In genomic region chr16:65223335-65223734, GRCh38 we compare ENCODE assay signal across 19 cellular contexts.
DNase-seq lines count a peak whose midpoint lies in the region; ATAC-seq, FAIRE-seq and TF ChIP-seq lines count a peak whose summit lies in the region.
"Had no signal": no experiment of that assay in that cellular context is flagged by ENCODE, and none has a peak within 500 bp of the region (broad histone marks: within the 10 kb centered on the region; RNA-seq: fewer than 3 reads in every experiment).

No MANE protein-coding gene starts in this region.

- H3K27ac ChIP-seq in SK-N-SH (ENCODE audit: low read depth in 2 of 2, low read length in 1 of 2) = no peak overlapping the region
- no peak overlapping the region for H3K27ac ChIP-seq in esophagus muscularis mucosa (replicated peaks in 1 of 4)
- H3K27ac ChIP-seq: 22Rv1, A549, C4-2B had no signal

- peaks cover 5% of the 10 kb centered on the region for H3K27me3 Mint-ChIP-seq in nephron progenitor cell (ENCODE audit: low read depth, poor library complexity)
- H3K27me3 Mint-ChIP-seq: CD4-positive, alpha-beta T cell had no signal

- no peaks in the 10 kb centered on the region for H3K36me3 Mint-ChIP-seq in nephron progenitor cell (ENCODE audit: low read depth)

- H4K20me1 ChIP-seq in SK-N-SH (ENCODE audit: insufficient read depth) = no peaks in the 10 kb centered on the region

- no peaks in the 10 kb centered on the region for H3K9me3 Mint-ChIP-seq in nephron progenitor cell
- H3K9me3 Mint-ChIP-seq: H9 had no signal

- H3K4me3 ChIP-seq in SK-N-SH (ENCODE audit: low read depth in 2 of 2, low read length in 1 of 2) (no peak overlapping the region), esophagus muscularis mucosa (no peak overlapping the region)
- H3K4me3 ChIP-seq: A549 had no signal

- CTCF ChIA-PET in SK-N-SH (lab: Yijun Ruan, JAX) = no interaction called here

- H3K4me1 ChIP-seq in SK-N-SH (ENCODE audit: control insufficient read depth in 1 of 2, insufficient read depth in 2 of 2, low read depth in 1 of 2, low read length in 1 of 2) = peaks cover 0 to 4% of the 10 kb centered on the region in 2 experiments; a peak in 1 of 4 replicates
- H3K4me1 ChIP-seq in esophagus muscularis mucosa = no peaks in the 10 kb centered on the region
- H3K4me1 ChIP-seq: A549, Caco-2 had no signal

- H3K4me2 ChIP-seq in SK-N-SH = no peak overlapping the region
- H3K4me2 ChIP-seq: A549 had no signal

- no peak for ATAC-seq in SK-N-SH treated with all-trans-retinoic acid at 6 μM for 48 hours
- ATAC-seq: A549 had no signal

- 0 out of 2 replicates have a peak overlapping the region, but pooled peaks have one; percentile 41 for H2AFZ ChIP-seq in SK-N-SH (ENCODE audit: low read depth)

- H3K27me3 ChIP-seq in SK-N-SH (ENCODE audit: insufficient read depth) (no peaks in the 10 kb centered on the region), esophagus muscularis mucosa (no peaks in the 10 kb centered on the region)

- peak overlapping the region; percentile 79 for H3K27ac Mint-ChIP-seq in nephron progenitor cell
- H3K27ac Mint-ChIP-seq: CD4-positive, alpha-beta T cell; H9 had no signal

- DNase-seq in SK-N-SH = no peak
- DNase-seq in esophagus muscularis mucosa (ENCODE audit: extremely low spot score) = peak; percentile 62
- no peak for DNase-seq in nephron progenitor cell
- no peak for DNase-seq in NCI-H1930 (lab: John Stamatoyannopoulos, UW)
- DNase-seq in frontal cortex (ENCODE audit: low spot score in 2 of 2) = no peak
- DNase-seq in GM19238 (ENCODE audit: insufficient read length, low spot score) = no peak
- no peak for DNase-seq in HUDEP-2 (lab: John Stamatoyannopoulos, UW; ENCODE audit: unreplicated experiment in 76 of 76)
- DNase-seq: AML-193; Caco-2; CD4-positive, alpha-beta T cell; H9 had no signal

- TF ChIP-seq EP300 in SK-N-SH (IDR thresholded peaks at IDR 0.05; ENCODE audit: borderline replicate concordance in 1 of 2, low read depth in 1 of 2, low read length in 1 of 2) (no peak), esophagus muscularis mucosa (IDR thresholded peaks at IDR 0.05) (no peak)

- no peak for TF ChIP-seq POLR2A in esophagus muscularis mucosa (IDR thresholded peaks at IDR 0.05; ENCODE audit: low read depth)

- no peaks in the 10 kb centered on the region for H3F3A ChIP-seq in SK-N-SH (replicated peaks; ENCODE audit: insufficient read depth)

- TF ChIP-seq RAD21 in SK-N-SH (IDR thresholded peaks at IDR 0.05; ENCODE audit: low read length) = no peak

- H3K4me3 Mint-ChIP-seq in nephron progenitor cell = peak overlapping the region; percentile 39
- H3K4me3 Mint-ChIP-seq: CD4-positive, alpha-beta T cell; H9 had no signal

- TF ChIP-seq CTCF in SK-N-SH (IDR thresholded peaks at IDR 0.05) (no peak), esophagus muscularis mucosa (IDR thresholded peaks at IDR 0.05) (no peak), nephron progenitor cell (IDR thresholded peaks at IDR 0.05) (no peak)

- no peak for FAIRE-seq in frontal cortex (lab: Jason Lieb, UNC)
- FAIRE-seq: A549, D721Med, G401.6, GM12891, H1 had no signal

- no peak overlapping the region for H3K9ac ChIP-seq in SK-N-SH

- H3K4me1 Mint-ChIP-seq in nephron progenitor cell = peaks cover 58% of the 10 kb centered on the region

- no peaks in the 10 kb centered on the region for H3K79me2 ChIP-seq in SK-N-SH (ENCODE audit: insufficient read depth)

- H3K9me3 ChIP-seq in SK-N-SH (no peaks in the 10 kb centered on the region), esophagus muscularis mucosa (no peaks in the 10 kb centered on the region)
- H3K9me3 ChIP-seq: A549, Caco-2 had no signal

- no peaks in the 10 kb centered on the region for H3K9me2 ChIP-seq in SK-N-SH

- H3K36me3 ChIP-seq in SK-N-SH (replicated peaks in 1 of 2; ENCODE audit: control insufficient read depth in 1 of 2, insufficient read depth in 2 of 2, low read length in 1 of 2) = no peaks in the 10 kb centered on the region
- no peaks in the 10 kb centered on the region for H3K36me3 ChIP-seq in esophagus muscularis mucosa

- intact Hi-C loops in esophagus muscularis mucosa (cut with DNase I) = no loop called here

- POLR2A ChIA-PET in SK-N-SH (lab: Yijun Ruan, JAX) = no interaction called here

- 48% methylated on average over 3 of the region's 3 CpGs for WGBS in SK-N-SH (ENCODE audit: low lambda C conversion rate)
- 71% methylated on average over 3 of the region's 3 CpGs for WGBS in esophagus muscularis mucosa

TF ChIP-seq in SK-N-SH, 30 proteins besides CTCF, POLR2A, EP300 and RAD21:
- TF ChIP-seq PBX3 (IDR thresholded peaks at IDR 0.05) = no peak
- no peak for TF ChIP-seq NFIC (IDR thresholded peaks at IDR 0.05; ENCODE audit: borderline replicate concordance)
- no peak for TF ChIP-seq RFX5 (IDR thresholded peaks at IDR 0.05; ENCODE audit: low read length)
- TF ChIP-seq RXRA (IDR thresholded peaks at IDR 0.05; ENCODE audit: borderline replicate concordance, low read depth) = no peak
- TF ChIP-seq TAF1 (IDR thresholded peaks at IDR 0.05; ENCODE audit: borderline replicate concordance, low read depth, low read length) = no peak
- no peak for TF ChIP-seq GATA2 (CRISPR knock-in tag; IDR thresholded peaks at IDR 0.05)
- TF ChIP-seq MXI1 (IDR thresholded peaks at IDR 0.05; ENCODE audit: low read depth, low read length) = no peak
- TF ChIP-seq FOXM1 (IDR thresholded peaks at IDR 0.05; ENCODE audit: low read depth) = no peak

TF ChIP-seq in SK-N-SH treated with all-trans-retinoic acid at 6 μM for 48 hours, 23 proteins besides CTCF, POLR2A, EP300 and RAD21:
- TF ChIP-seq ISL1 (CRISPR knock-in tag; IDR thresholded peaks at IDR 0.05) = no peak
- TF ChIP-seq GLIS3 (CRISPR knock-in tag; IDR thresholded peaks at IDR 0.05) = no peak
- no peak for TF ChIP-seq CSDC2 (CRISPR knock-in tag; IDR thresholded peaks at IDR 0.05)
- no peak for TF ChIP-seq TOX (CRISPR knock-in tag; IDR thresholded peaks at IDR 0.05; ENCODE audit: borderline replicate concordance)
- no peak for TF ChIP-seq ZFP3 (CRISPR knock-in tag; IDR thresholded peaks at IDR 0.05)
- TF ChIP-seq SNAI2 (CRISPR knock-in tag; IDR thresholded peaks at IDR 0.05) = no peak
- TF ChIP-seq ESRRG (CRISPR knock-in tag; IDR thresholded peaks at IDR 0.05) = no peak
- no peak for TF ChIP-seq PATZ1 (CRISPR knock-in tag; IDR thresholded peaks at IDR 0.05; ENCODE audit: borderline replicate concordance)
- TF ChIP-seq ARNTL (CRISPR knock-in tag; IDR thresholded peaks at IDR 0.05; ENCODE audit: borderline replicate concordance, low read depth) = no peak
- TF ChIP-seq ZC3H10 (CRISPR knock-in tag; IDR thresholded peaks at IDR 0.05) = no peak
- TF ChIP-seq ZNF70 (CRISPR knock-in tag; IDR thresholded peaks at IDR 0.05) = no peak
- no peak for TF ChIP-seq PPARA (CRISPR knock-in tag; IDR thresholded peaks at IDR 0.05; ENCODE audit: borderline replicate concordance)
- no peak for TF ChIP-seq TSHZ2 (CRISPR knock-in tag; IDR thresholded peaks at IDR 0.05)
- TF ChIP-seq ZNF565 (CRISPR knock-in tag; conservative IDR thresholded peaks at IDR 0.05; ENCODE audit: low read depth) = no peak
- no peak for TF ChIP-seq TCF4 (CRISPR knock-in tag; IDR thresholded peaks at IDR 0.05; ENCODE audit: borderline replicate concordance)
- TF ChIP-seq BACH2 (CRISPR knock-in tag; IDR thresholded peaks at IDR 0.05; ENCODE audit: borderline replicate concordance) = no peak
- TF ChIP-seq ZNF8 (CRISPR knock-in tag; IDR thresholded peaks at IDR 0.05) = no peak
TF ChIP-seq in SK-N-SH treated with all-trans-retinoic acid at 6 μM for 48 hours: peak in this region for 0.
